In genomic region chr22:20530368-20531153, GRCh38 we compare ENCODE assay signal across 11 cellular contexts. TPM values are rescaled to one million over a fixed set of nuclear protein-coding genes. Genes with fewer than 3 reads are reported as not detected.
DNase-seq lines count a peak whose midpoint lies in the region; ATAC-seq and TF ChIP-seq lines count a peak whose summit lies in the region.
"Had no signal": no experiment of that assay in that cellular context is flagged by ENCODE, and none has a peak within 500 bp of the region (broad histone marks: within the 10 kb centered on the region; RNA-seq: fewer than 3 reads in every experiment).

No MANE protein-coding gene starts in this region.

- H3K27me3 ChIP-seq in SJCRH30 = no peaks in the 10 kb centered on the region
- no peaks in the 10 kb centered on the region for H3K27me3 ChIP-seq in psoas muscle (ENCODE audit: insufficient read depth in 3 of 3, low read length in 2 of 3)

- no peak overlapping the region for H3K4me3 ChIP-seq in SJCRH30
- H3K4me3 ChIP-seq in psoas muscle = no peak overlapping the region
- H3K4me3 ChIP-seq: GM12878 had no signal

- no peaks in the 10 kb centered on the region for H3K9me3 ChIP-seq in SJCRH30 (replicated peaks)
- no peaks in the 10 kb centered on the region for H3K9me3 ChIP-seq in psoas muscle

- ATAC-seq in psoas muscle = peak; percentile 49 to 77 (median 65)
- no peak for ATAC-seq in HG03432 (IDR thresholded peaks at IDR 0.05; ENCODE audit: unreplicated experiment)
- ATAC-seq in HG02885 (IDR thresholded peaks at IDR 0.05; ENCODE audit: poor library complexity, unreplicated experiment) = no peak
- no peak for ATAC-seq in HG03460 (IDR thresholded peaks at IDR 0.05; ENCODE audit: unreplicated experiment)
- ATAC-seq in GM19328 (IDR thresholded peaks at IDR 0.05; ENCODE audit: unreplicated experiment) = no peak
- ATAC-seq: activated T-cell treated with anti-CD3 and anti-CD28 coated beads, Interleukin-2, amount 50 U/mL, for 4 hours; GM12878 had no signal

- intact Hi-C loops in psoas muscle (cut with DNase I) = no loop called here

- 61 to 72% (median 65%) methylated on average over 14 to 15 of the region's 15 CpGs for WGBS in psoas muscle, 3 donors

- H3K27ac ChIP-seq in SJCRH30 = peak overlapping the region; percentile 63; the same call in 1 of the 2 replicates
- H3K27ac ChIP-seq in psoas muscle = peak overlapping the region; percentile 86

- H3K36me3 ChIP-seq in SJCRH30 (peaks cover 16% of the 10 kb centered on the region; the same call in 1 of the 2 replicates), psoas muscle (ENCODE audit: insufficient read depth in 1 of 2, low read depth in 1 of 2) (peaks cover 0 to 17% of the 10 kb centered on the region in 2 donors)

- in situ Hi-C loops in Caki2 (cut with HindIII; ENCODE audit: low pct_unique_long_range_greater_than_20kb, low sequenced_read_pairs) = no loop called here

- no peak for TF ChIP-seq CTCF in psoas muscle (IDR thresholded peaks at IDR 0.05)

- H3K4me1 ChIP-seq in SJCRH30 = peaks cover 27% of the 10 kb centered on the region
- H3K4me1 ChIP-seq in psoas muscle = peaks cover 53% of the 10 kb centered on the region

- peak; percentile 81 for DNase-seq in Caki2 (ENCODE audit: low read depth)
- peak in 1 of 2 experiments; percentile 18 for DNase-seq in SJCRH30
- DNase-seq in fibroblast of gingiva (ENCODE audit: low read depth) = peak; percentile 50
- DNase-seq in psoas muscle = peak; percentile 53 to 71
- DNase-seq: activated T-cell treated with anti-CD3 and anti-CD28 coated beads, Interleukin-2, amount 50 U/mL, for 4 hours; MV-4-11 had no signal

RNA-seq across cellular contexts. Expression of gene MED15, which starts 23.2 kb away (rescaled TPM):
- total RNA-seq in Caki2 (2014; rRNA removed; shearing (Covaris generic); ENCODE audit: low replicate concordance) = 31.0 and 56.8 TPM in 2 replicates
- total RNA-seq in SJCRH30 (2014; rRNA removed; shearing (Covaris generic)) = 14.7 and 15.2 TPM in 2 replicates
- 10 to 100 TPM; 46.4 to 94.8 (median 73.6) TPM for total RNA-seq in psoas muscle
- polyA plus RNA-seq in psoas muscle = 10 to 100 TPM; 33.8 to 61.5 (median 41.5) TPM

RNA-seq across cellular contexts. Expression of gene KLHL22, which starts 35.0 kb away (rescaled TPM):
- total RNA-seq in Caki2 (2014; rRNA removed; shearing (Covaris generic); ENCODE audit: low replicate concordance) = 11.8 and 23.6 TPM in 2 replicates
- total RNA-seq in SJCRH30 (2014; rRNA removed; shearing (Covaris generic)) = 12.2 and 12.7 TPM in 2 replicates
- total RNA-seq in psoas muscle = 10 to 100 TPM; 14.6 to 24.3 (median 16.8) TPM
- 10 to 100 TPM in 1 of 3 donors, 1 to 10 TPM in 2; 8.4 to 13.9 (median 9.2) TPM for polyA plus RNA-seq in psoas muscle

Comparison
In these comparisons a context has a peak if more than half of its experiments do, and no peak if none do; other contexts are left out.
1. ATAC-seq: peak in psoas muscle (4 of 4); none in HG03432 (single experiment), HG02885 (single experiment), HG03460 (single experiment) and GM19328 (single experiment).